1 cellular context compared by ENCODE assay signal in the genomic region with DNA sequence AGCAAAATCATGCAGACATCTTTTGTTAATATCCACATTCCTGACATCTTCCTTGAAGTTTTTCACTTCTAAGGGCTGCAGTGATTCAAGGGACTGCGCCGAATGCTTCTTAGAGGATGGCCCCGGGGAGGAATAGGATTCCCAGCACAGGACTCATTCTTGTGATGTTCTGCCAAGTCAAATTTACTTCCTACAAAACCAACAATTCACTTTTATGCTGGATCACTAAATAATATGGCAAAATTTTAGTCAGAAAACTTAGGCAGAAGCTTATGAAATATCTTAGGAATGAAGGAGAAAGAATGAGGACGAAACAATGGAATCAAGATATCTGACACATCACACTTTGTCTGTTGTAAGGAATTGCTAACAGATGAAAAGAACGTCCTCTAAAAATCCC.
TF ChIP-seq lines count a peak whose summit lies in the region.

No MANE protein-coding gene starts in this region.

TF ChIP-seq in HepG2, 621 proteins besides CTCF, POLR2A, EP300 and RAD21 (continued from another document):
- TF ChIP-seq, protein P1, sequence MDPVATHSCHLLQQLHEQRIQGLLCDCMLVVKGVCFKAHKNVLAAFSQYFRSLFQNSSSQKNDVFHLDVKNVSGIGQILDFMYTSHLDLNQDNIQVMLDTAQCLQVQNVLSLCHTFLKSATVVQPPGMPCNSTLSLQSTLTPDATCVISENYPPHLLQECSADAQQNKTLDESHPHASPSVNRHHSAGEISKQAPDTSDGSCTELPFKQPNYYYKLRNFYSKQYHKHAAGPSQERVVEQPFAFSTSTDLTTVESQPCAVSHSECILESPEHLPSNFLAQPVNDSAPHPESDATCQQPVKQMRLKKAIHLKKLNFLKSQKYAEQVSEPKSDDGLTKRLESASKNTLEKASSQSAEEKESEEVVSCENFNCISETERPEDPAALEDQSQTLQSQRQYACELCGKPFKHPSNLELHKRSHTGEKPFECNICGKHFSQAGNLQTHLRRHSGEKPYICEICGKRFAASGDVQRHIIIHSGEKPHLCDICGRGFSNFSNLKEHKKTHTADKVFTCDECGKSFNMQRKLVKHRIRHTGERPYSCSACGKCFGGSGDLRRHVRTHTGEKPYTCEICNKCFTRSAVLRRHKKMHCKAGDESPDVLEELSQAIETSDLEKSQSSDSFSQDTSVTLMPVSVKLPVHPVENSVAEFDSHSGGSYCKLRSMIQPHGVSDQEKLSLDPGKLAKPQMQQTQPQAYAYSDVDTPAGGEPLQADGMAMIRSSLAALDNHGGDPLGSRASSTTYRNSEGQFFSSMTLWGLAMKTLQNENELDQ (CRISPR knock-in tag; IDR thresholded peaks at IDR 0.05; ENCODE audit: borderline replicate concordance), result no peak
- TF ChIP-seq ZFP41 (CRISPR knock-in tag; IDR thresholded peaks at IDR 0.05; ENCODE audit: borderline replicate concordance) (no peak), NFE2L1 (CRISPR knock-in tag; IDR thresholded peaks at IDR 0.05; ENCODE audit: borderline replicate concordance) (no peak), NAIF1 (CRISPR knock-in tag; IDR thresholded peaks at IDR 0.05; ENCODE audit: borderline replicate concordance) (no peak), ZNF629 (CRISPR knock-in tag; conservative IDR thresholded peaks at IDR 0.05) (no peak), ZNF34 (CRISPR knock-in tag; IDR thresholded peaks at IDR 0.05; ENCODE audit: borderline replicate concordance) (no peak), MXD4 (CRISPR knock-in tag; IDR thresholded peaks at IDR 0.05) (no peak), ZMYM4 (CRISPR knock-in tag; IDR thresholded peaks at IDR 0.05) (no peak), ZNF256 (CRISPR knock-in tag; conservative IDR thresholded peaks at IDR 0.05) (no peak)
- TF ChIP-seq, protein P2, sequence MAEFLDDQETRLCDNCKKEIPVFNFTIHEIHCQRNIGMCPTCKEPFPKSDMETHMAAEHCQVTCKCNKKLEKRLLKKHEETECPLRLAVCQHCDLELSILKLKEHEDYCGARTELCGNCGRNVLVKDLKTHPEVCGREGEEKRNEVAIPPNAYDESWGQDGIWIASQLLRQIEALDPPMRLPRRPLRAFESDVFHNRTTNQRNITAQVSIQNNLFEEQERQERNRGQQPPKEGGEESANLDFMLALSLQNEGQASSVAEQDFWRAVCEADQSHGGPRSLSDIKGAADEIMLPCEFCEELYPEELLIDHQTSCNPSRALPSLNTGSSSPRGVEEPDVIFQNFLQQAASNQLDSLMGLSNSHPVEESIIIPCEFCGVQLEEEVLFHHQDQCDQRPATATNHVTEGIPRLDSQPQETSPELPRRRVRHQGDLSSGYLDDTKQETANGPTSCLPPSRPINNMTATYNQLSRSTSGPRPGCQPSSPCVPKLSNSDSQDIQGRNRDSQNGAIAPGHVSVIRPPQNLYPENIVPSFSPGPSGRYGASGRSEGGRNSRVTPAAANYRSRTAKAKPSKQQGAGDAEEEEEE (CRISPR knock-in tag; IDR thresholded peaks at IDR 0.05; ENCODE audit: borderline replicate concordance), result no peak
- TF ChIP-seq, protein P3, sequence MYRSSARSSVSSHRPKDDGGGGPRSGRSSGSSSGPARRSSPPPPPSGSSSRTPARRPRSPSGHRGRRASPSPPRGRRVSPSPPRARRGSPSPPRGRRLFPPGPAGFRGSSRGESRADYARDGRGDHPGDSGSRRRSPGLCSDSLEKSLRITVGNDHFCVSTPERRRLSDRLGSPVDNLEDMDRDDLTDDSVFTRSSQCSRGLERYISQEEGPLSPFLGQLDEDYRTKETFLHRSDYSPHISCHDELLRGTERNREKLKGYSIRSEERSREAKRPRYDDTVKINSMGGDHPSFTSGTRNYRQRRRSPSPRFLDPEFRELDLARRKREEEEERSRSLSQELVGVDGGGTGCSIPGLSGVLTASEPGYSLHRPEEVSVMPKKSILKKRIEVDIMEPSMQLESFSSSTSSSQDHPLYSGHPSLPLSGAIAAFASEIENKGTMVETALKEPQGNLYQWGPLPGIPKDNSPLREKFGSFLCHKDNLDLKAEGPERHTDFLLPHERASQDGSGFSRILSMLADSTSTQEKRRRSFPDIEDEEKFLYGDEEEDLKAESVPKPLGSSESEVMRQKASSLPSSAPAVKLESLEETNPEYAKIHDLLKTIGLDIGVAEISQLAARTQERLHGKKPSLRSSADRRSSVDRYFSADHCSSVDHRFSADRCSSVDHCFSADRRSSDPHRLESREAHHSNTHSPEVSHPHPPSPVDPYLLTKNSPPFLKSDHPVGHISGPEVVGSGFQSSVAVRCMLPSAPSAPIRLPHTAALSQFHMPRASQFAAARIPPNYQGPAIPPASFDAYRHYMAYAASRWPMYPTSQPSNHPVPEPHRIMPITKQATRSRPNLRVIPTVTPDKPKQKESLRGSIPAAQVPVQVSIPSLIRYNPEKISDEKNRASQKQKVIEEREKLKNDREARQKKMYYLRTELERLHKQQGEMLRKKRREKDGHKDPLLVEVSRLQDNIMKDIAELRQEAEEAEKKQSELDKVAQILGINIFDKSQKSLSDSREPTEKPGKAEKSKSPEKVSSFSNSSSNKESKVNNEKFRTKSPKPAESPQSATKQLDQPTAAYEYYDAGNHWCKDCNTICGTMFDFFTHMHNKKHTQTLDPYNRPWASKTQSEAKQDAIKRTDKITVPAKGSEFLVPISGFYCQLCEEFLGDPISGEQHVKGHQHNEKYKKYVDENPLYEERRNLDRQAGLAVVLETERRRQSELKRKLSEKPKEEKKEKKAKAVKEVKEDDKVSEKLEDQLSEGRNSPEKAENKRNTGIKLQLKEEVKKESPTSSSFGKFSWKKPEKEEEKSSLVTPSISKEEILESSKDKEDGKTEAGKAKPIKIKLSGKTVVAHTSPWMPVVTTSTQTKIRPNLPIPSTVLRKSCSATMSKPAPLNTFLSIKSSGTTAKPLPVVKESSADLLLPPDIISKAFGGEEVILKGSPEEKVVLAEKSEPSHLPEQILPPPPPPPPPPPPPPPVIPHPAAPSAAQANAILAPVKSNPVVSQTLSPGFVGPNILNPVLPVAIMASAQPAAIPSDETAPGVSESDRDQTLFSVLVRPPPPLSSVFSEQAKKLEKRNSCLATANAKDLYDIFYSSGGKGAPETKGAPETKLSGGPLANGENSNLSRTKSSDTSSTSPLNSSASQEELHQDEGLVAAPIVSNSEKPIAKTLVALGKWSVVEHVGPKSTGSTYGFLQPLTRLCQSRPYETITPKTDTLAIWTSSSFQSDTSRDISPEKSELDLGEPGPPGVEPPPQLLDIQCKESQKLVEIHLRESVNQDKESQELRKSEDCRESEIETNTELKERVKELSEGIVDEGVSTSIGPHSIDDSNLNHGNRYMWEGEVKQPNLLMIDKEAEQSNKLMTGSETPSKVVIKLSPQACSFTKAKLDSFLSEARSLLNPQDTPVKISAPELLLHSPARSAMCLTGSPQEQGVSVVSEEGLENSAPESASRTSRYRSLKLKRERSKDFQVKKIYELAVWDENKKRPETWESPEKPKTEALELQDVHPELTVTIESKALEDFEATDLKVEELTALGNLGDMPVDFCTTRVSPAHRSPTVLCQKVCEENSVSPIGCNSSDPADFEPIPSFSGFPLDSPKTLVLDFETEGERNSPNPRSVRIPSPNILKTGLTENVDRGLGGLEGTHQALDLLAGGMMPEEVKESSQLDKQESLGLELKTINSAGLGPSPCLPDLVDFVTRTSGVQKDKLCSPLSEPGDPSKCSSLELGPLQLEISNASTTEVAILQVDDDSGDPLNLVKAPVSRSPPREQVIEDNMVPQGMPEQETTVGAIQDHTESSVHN (CRISPR knock-in tag; IDR thresholded peaks at IDR 0.05), result no peak
- TF ChIP-seq, protein P4, sequence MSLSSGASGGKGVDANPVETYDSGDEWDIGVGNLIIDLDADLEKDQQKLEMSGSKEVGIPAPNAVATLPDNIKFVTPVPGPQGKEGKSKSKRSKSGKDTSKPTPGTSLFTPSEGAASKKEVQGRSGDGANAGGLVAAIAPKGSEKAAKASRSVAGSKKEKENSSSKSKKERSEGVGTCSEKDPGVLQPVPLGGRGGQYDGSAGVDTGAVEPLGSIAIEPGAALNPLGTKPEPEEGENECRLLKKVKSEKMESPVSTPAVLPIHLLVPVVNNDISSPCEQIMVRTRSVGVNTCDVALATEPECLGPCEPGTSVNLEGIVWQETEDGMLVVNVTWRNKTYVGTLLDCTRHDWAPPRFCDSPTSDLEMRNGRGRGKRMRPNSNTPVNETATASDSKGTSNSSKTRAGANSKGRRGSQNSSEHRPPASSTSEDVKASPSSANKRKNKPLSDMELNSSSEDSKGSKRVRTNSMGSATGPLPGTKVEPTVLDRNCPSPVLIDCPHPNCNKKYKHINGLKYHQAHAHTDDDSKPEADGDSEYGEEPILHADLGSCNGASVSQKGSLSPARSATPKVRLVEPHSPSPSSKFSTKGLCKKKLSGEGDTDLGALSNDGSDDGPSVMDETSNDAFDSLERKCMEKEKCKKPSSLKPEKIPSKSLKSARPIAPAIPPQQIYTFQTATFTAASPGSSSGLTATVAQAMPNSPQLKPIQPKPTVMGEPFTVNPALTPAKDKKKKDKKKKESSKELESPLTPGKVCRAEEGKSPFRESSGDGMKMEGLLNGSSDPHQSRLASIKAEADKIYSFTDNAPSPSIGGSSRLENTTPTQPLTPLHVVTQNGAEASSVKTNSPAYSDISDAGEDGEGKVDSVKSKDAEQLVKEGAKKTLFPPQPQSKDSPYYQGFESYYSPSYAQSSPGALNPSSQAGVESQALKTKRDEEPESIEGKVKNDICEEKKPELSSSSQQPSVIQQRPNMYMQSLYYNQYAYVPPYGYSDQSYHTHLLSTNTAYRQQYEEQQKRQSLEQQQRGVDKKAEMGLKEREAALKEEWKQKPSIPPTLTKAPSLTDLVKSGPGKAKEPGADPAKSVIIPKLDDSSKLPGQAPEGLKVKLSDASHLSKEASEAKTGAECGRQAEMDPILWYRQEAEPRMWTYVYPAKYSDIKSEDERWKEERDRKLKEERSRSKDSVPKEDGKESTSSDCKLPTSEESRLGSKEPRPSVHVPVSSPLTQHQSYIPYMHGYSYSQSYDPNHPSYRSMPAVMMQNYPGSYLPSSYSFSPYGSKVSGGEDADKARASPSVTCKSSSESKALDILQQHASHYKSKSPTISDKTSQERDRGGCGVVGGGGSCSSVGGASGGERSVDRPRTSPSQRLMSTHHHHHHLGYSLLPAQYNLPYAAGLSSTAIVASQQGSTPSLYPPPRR (CRISPR knock-in tag; IDR thresholded peaks at IDR 0.05; ENCODE audit: borderline replicate concordance), result no peak
- TF ChIP-seq, protein P5, sequence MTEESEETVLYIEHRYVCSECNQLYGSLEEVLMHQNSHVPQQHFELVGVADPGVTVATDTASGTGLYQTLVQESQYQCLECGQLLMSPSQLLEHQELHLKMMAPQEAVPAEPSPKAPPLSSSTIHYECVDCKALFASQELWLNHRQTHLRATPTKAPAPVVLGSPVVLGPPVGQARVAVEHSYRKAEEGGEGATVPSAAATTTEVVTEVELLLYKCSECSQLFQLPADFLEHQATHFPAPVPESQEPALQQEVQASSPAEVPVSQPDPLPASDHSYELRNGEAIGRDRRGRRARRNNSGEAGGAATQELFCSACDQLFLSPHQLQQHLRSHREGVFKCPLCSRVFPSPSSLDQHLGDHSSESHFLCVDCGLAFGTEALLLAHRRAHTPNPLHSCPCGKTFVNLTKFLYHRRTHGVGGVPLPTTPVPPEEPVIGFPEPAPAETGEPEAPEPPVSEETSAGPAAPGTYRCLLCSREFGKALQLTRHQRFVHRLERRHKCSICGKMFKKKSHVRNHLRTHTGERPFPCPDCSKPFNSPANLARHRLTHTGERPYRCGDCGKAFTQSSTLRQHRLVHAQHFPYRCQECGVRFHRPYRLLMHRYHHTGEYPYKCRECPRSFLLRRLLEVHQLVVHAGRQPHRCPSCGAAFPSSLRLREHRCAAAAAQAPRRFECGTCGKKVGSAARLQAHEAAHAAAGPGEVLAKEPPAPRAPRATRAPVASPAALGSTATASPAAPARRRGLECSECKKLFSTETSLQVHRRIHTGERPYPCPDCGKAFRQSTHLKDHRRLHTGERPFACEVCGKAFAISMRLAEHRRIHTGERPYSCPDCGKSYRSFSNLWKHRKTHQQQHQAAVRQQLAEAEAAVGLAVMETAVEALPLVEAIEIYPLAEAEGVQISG (CRISPR knock-in tag; IDR thresholded peaks at IDR 0.05), result no peak
